9 cellular contexts compared by ENCODE assay signal in the genomic region with DNA sequence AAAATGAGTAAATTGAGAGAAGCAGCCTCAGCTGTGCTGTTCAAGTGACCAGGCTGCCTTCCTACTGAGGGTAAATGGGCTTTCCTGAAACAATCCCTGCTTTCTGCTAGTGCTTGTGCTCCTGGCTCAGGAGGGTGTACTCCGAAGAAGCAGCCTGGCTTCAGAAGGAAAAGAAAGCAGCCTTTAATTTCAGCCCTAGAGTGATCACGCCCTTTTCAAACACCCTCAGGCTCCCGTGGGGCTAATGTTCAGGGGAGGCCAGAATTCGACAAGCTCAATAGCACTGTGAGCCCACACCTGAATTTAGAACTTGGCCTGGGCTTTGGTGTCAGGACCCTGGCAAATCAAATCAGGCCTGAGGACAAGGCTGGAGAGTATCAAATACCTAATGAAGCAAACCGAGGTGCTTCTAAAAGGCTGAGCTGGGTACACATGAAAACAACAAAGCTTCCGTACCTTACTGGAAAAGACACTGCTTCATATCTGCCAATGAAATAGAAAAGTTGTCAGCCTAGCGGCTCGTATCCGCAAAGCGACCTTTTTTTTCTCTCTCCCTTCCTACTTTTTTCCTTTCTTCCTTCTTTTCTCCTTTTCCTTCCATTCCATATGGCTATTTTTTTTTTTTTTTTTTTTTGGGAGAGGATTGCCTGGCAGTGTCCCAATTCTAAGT.
DNase-seq lines count a peak whose midpoint lies in the region; ATAC-seq and TF ChIP-seq lines count a peak whose summit lies in the region.
"Had no signal": no experiment of that assay in that cellular context is flagged by ENCODE, and none has a peak within 500 bp of the region (broad histone marks: within the 10 kb centered on the region; RNA-seq: fewer than 3 reads in every experiment).

No MANE protein-coding gene starts in this region.

- peak overlapping the region; percentile 22 for H3K27ac ChIP-seq in duodenal mucosa (ENCODE audit: low read depth, low read length)
- peak overlapping the region; percentile 14 for H3K27ac ChIP-seq in muscle layer of colon (ENCODE audit: low read depth, low read length)
- peak overlapping the region; percentile 64 for H3K27ac ChIP-seq in vagina

- TF ChIP-seq POLR2A in vagina (IDR thresholded peaks at IDR 0.05): no peak

- H3K4me3 ChIP-seq in duodenal mucosa (ENCODE audit: low read depth in 1 of 2, low read length in 2 of 2): no peak overlapping the region
- H3K4me3 ChIP-seq in muscle layer of colon (ENCODE audit: low read depth in 1 of 2, low read length in 2 of 2): no peak overlapping the region
- no peak overlapping the region for H3K4me3 ChIP-seq in vagina

- H3K9me3 Mint-ChIP-seq in stimulated activated naive CD8-positive, alpha-beta T cell treated with anti-CD3 and anti-CD28 coated beads, Interleukin-15, amount 100 ng/mL, for 72 hours: peaks cover 0 to 4% of the 10 kb centered on the region in 2 donors

- H3K27ac Mint-ChIP-seq in stimulated activated naive CD8-positive, alpha-beta T cell treated with anti-CD3 and anti-CD28 coated beads, Interleukin-15, amount 100 ng/mL, for 72 hours: no peak overlapping the region

- no peaks in the 10 kb centered on the region for H3K27me3 Mint-ChIP-seq in stimulated activated naive CD8-positive, alpha-beta T cell treated with anti-CD3 and anti-CD28 coated beads, Interleukin-15, amount 100 ng/mL, for 72 hours

- H3K4me1 ChIP-seq in duodenal mucosa (ENCODE audit: control insufficient read depth in 1 of 2, insufficient read depth in 2 of 2, low read length in 2 of 2) (peaks cover 31 to 41% of the 10 kb centered on the region in 2 donors), muscle layer of colon (ENCODE audit: insufficient read depth, low read length) (peaks cover 26% of the 10 kb centered on the region), vagina (peaks cover 29% of the 10 kb centered on the region)

- peak; percentile 49 for ATAC-seq in Right ventricle myocardium inferior
- no peak for ATAC-seq in GM18519 (IDR thresholded peaks at IDR 0.05; ENCODE audit: low FRiP score, unreplicated experiment)
- no peak for ATAC-seq in stimulated activated naive CD8-positive, alpha-beta T cell treated with anti-CD3 and anti-CD28 coated beads, Interleukin-15, amount 100 ng/mL, for 72 hours

- H3K4me1 Mint-ChIP-seq in stimulated activated naive CD8-positive, alpha-beta T cell treated with anti-CD3 and anti-CD28 coated beads, Interleukin-15, amount 100 ng/mL, for 72 hours: no peaks in the 10 kb centered on the region

- no peak for TF ChIP-seq CTCF in vagina (IDR thresholded peaks at IDR 0.05)

- peak overlapping the region in 1 of 2 donors; percentile 7 for H3K9ac ChIP-seq in duodenal mucosa (ENCODE audit: low read depth in 1 of 2, low read length in 2 of 2)
- H3K9ac ChIP-seq in muscle layer of colon (ENCODE audit: low read length): no peak overlapping the region

- intact Hi-C loops in Right ventricle myocardium inferior (cut with DNase I) (loop anchor here (10.0 kb wide), 1 partner anchor 636 kb away; no protein-coding TSS in a partner anchor), cardiac septum (cut with DNase I) (loop anchor here (10.0 kb wide), 1 partner anchor 144 kb away; no protein-coding TSS in a partner anchor), vagina (cut with DNase I) (no loop called here)

- H3K36me3 ChIP-seq in duodenal mucosa (ENCODE audit: control insufficient read depth in 1 of 2, insufficient read depth in 2 of 2, low read length in 2 of 2) (no peaks in the 10 kb centered on the region), muscle layer of colon (ENCODE audit: insufficient read depth, low read length) (no peaks in the 10 kb centered on the region), vagina (no peaks in the 10 kb centered on the region)

- H3K9me3 ChIP-seq in duodenal mucosa (ENCODE audit: control insufficient read depth in 1 of 2, low read length in 2 of 2): no peaks in the 10 kb centered on the region
- H3K9me3 ChIP-seq in muscle layer of colon (ENCODE audit: low read length): no peaks in the 10 kb centered on the region
- H3K9me3 ChIP-seq in vagina: no peaks in the 10 kb centered on the region

- H3K4me3 Mint-ChIP-seq in stimulated activated naive CD8-positive, alpha-beta T cell treated with anti-CD3 and anti-CD28 coated beads, Interleukin-15, amount 100 ng/mL, for 72 hours: no peak overlapping the region

- H3K27me3 ChIP-seq in duodenal mucosa (ENCODE audit: control insufficient read depth in 1 of 2, insufficient read depth in 2 of 2, low read length in 2 of 2) (no peaks in the 10 kb centered on the region), muscle layer of colon (ENCODE audit: control insufficient read depth in 1 of 2, insufficient read depth in 2 of 2, low read length in 2 of 2) (no peaks in the 10 kb centered on the region), vagina (no peaks in the 10 kb centered on the region)

- DNase-seq in Right ventricle myocardium inferior (ENCODE audit: missing footprints) (no peak), cardiac septum (ENCODE audit: low spot score) (no peak), vagina (ENCODE audit: extremely low spot score in 2 of 2) (no peak), SW 1271 (lab: John Stamatoyannopoulos, UW) (no peak)
- no peak for DNase-seq in stimulated activated naive CD8-positive, alpha-beta T cell treated with anti-CD3 and anti-CD28 coated beads, Interleukin-15, amount 100 ng/mL, for 72 hours
- DNase-seq: NCI-H446 had no signal

Comparison
In these comparisons a context has a peak if more than half of its experiments do, and no peak if none do; other contexts are left out.
1. H3K27ac ChIP-seq: peak in every context shown above with its lines; median percentile 64 in vagina; 22 in duodenal mucosa; 14 in muscle layer of colon.